In genomic region chr10:95905897-95906580, GRCh38 we compare ENCODE assay signal across 1 cellular context. TPM values are rescaled to one million over a fixed set of nuclear protein-coding genes. Genes with fewer than 3 reads are reported as not detected.
"Had no signal": no experiment of that assay in that cellular context is flagged by ENCODE, and none has a peak within 500 bp of the region (broad histone marks: within the 10 kb centered on the region; RNA-seq: fewer than 3 reads in every experiment).

No MANE protein-coding gene starts in this region.

RNA-seq across cellular contexts. Expression of gene CC2D2B, which starts 1.7 kb away (rescaled TPM):
- total RNA-seq: smooth muscle cell had no signal
- polyA plus RNA-seq: smooth muscle cell had no signal
